Comparison of ENCODE assay signal across 12 cellular contexts in genomic region chr1:201614262-201615015, GRCh38.
DNase-seq lines count a peak whose midpoint lies in the region; ATAC-seq and TF ChIP-seq lines count a peak whose summit lies in the region.
"Had no signal": no experiment of that assay in that cellular context is flagged by ENCODE, and none has a peak within 500 bp of the region (broad histone marks: within the 10 kb centered on the region; RNA-seq: fewer than 3 reads in every experiment).

No MANE protein-coding gene starts in this region.

- no peaks in the 10 kb centered on the region for H3K27me3 ChIP-seq in cardiac muscle cell
- H3K27me3 ChIP-seq in mucosa of stomach (ENCODE audit: control insufficient read depth, insufficient read depth, low read length) = peaks cover 3% of the 10 kb centered on the region

- no peak overlapping the region for H3K4me3 ChIP-seq in cardiac muscle cell
- no peak overlapping the region for H3K4me3 ChIP-seq in mucosa of stomach (ENCODE audit: low read length)

- ATAC-seq in GM18909 (IDR thresholded peaks at IDR 0.05; ENCODE audit: poor library complexity, unreplicated experiment) = no peak
- no peak for ATAC-seq in omental fat pad (ENCODE audit: low FRiP score)
- no peak for ATAC-seq in HG03571 (IDR thresholded peaks at IDR 0.05; ENCODE audit: unreplicated experiment)
- ATAC-seq: activated CD4-positive, CD25-positive, alpha-beta regulatory T cell treated with anti-CD3 and anti-CD28 coated beads, Interleukin-2, amount 50 U/mL, for 24 hours had no signal

- H3K36me3 ChIP-seq in cardiac muscle cell (no peaks in the 10 kb centered on the region), mucosa of stomach (ENCODE audit: control insufficient read depth, insufficient read depth, low read length) (no peaks in the 10 kb centered on the region)

- no peaks in the 10 kb centered on the region for H3K4me1 ChIP-seq in cardiac muscle cell (ENCODE audit: low read depth)
- H3K4me1 ChIP-seq in mucosa of stomach (ENCODE audit: control insufficient read depth, insufficient read depth, low read length) = no peaks in the 10 kb centered on the region

- DNase-seq in EH (ENCODE audit: low read depth) = peak; percentile 54
- DNase-seq in NOMO-1 treated with DMSO at 0.1 percent for 48 hours (lab: John Stamatoyannopoulos, UW; ENCODE audit: unreplicated experiment) = peak; percentile 67
- peak; percentile 59 to 88 for DNase-seq in cardiac muscle cell (ENCODE audit: low read depth in 1 of 2, low spot score in 1 of 2)
- no peak for DNase-seq in activated gamma-delta T cell treated with Interleukin-2 at 50 U/mL for 16 hours
- no peak for DNase-seq in omental fat pad (ENCODE audit: low spot score)
- DNase-seq: anterior cingulate cortex; CD4-positive, alpha-beta memory T cell; NCI-H748 treated with DMSO at 0.1 percent for 48 hours had no signal

- peak overlapping the region; percentile 5 for H3K9ac ChIP-seq in mucosa of stomach (ENCODE audit: low read length)

- H3K9me3 ChIP-seq in cardiac muscle cell (ENCODE audit: low read depth) (no peaks in the 10 kb centered on the region), mucosa of stomach (ENCODE audit: control insufficient read depth, low read length) (no peaks in the 10 kb centered on the region)

- no peak overlapping the region for H3K27ac ChIP-seq in cardiac muscle cell

- TF ChIP-seq CTCF in cardiac muscle cell (IDR thresholded peaks at IDR 0.05; ENCODE audit: low read depth, low read length) = no peak
- no peak for TF ChIP-seq CTCF in omental fat pad (IDR thresholded peaks at IDR 0.05)

Comparison
In these comparisons a context has a peak if more than half of its experiments do, and no peak if none do; other contexts are left out.
1. DNase-seq: peak in EH (single experiment), NOMO-1 treated with DMSO at 0.1 percent for 48 hours (single experiment) and cardiac muscle cell (2 of 2); none in activated gamma-delta T cell treated with Interleukin-2 at 50 U/mL for 16 hours (single experiment) and omental fat pad (single experiment).